1 cellular context compared by ENCODE assay signal in the genomic region with DNA sequence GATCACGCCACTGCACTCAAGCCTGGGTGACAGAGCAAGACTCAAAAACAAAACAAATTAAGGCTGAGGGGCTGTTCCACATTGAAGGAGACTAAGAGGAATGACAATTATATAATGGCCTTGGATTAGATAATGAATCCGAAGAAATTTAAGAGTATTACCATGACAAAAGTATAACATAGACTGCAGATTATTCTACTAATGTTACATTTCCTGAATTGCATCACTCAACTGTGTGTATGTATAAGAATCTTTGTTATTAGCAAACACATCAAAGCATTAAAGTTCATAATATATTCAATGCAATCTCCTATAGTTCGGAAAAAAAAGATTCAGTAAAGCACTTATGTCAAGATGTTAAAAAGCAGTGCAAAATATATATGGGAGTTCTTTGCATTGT.
TF ChIP-seq lines count a peak whose summit lies in the region.

No MANE protein-coding gene starts in this region.

TF ChIP-seq in WTC11, 78 proteins besides CTCF, POLR2A, EP300 and RAD21 (continued from another document):
- no peak for TF ChIP-seq GABPB1 (CRISPR knock-in tag; IDR thresholded peaks at IDR 0.05)
- no peak for TF ChIP-seq JAZF1 (CRISPR knock-in tag; IDR thresholded peaks at IDR 0.05)
- no peak for TF ChIP-seq TEAD4 (CRISPR knock-in tag; IDR thresholded peaks at IDR 0.05)
- TF ChIP-seq, protein P1, sequence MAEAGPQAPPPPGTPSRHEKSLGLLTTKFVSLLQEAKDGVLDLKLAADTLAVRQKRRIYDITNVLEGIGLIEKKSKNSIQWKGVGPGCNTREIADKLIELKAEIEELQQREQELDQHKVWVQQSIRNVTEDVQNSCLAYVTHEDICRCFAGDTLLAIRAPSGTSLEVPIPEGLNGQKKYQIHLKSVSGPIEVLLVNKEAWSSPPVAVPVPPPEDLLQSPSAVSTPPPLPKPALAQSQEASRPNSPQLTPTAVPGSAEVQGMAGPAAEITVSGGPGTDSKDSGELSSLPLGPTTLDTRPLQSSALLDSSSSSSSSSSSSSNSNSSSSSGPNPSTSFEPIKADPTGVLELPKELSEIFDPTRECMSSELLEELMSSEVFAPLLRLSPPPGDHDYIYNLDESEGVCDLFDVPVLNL (CRISPR knock-in tag; IDR thresholded peaks at IDR 0.05; ENCODE audit: borderline replicate concordance, low read depth), result no peak
- TF ChIP-seq HMGA2 (CRISPR knock-in tag; IDR thresholded peaks at IDR 0.05), result no peak
- TF ChIP-seq SOX15 (CRISPR knock-in tag; IDR thresholded peaks at IDR 0.05), result no peak
- no peak for TF ChIP-seq GTF2I (CRISPR knock-in tag; conservative IDR thresholded peaks at IDR 0.05)
